Comparison of ENCODE assay signal across 15 cellular contexts in the genomic region with DNA sequence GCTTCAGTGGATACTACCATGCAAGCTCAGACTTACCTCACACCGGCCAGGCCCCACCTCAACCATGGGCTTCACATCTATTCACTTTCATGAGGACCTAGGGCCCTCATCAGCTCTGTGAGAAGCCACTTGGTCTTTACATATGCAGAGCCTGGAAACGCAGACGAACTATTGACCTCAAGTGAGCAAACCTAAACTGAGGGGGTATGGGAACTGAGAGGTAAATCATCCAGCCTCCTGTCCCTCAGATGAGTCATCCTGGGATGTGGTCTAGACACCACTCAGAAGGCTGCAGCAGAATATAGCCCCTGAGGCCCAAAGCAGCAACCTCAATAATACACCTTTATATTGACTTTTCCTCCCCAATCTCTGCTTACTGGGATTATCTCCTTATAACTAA.
DNase-seq lines count a peak whose midpoint lies in the region; ATAC-seq and TF ChIP-seq lines count a peak whose summit lies in the region.
"Had no signal": no experiment of that assay in that cellular context is flagged by ENCODE, and none has a peak within 500 bp of the region (broad histone marks: within the 10 kb centered on the region; RNA-seq: fewer than 3 reads in every experiment).

No MANE protein-coding gene starts in this region.

- no CpG with 5 or more reads among the region's 3 CpGs for WGBS in trophoblast cell (ENCODE audit: extremely low coverage, insufficient coverage, insufficient read length)

- no peak for TF ChIP-seq POLR2A in Peyer's patch (IDR thresholded peaks at IDR 0.05)

- no peak overlapping the region for H4K8ac ChIP-seq in trophoblast cell (ENCODE audit: low read depth, low read length)

- H2BK120ac ChIP-seq in trophoblast cell (ENCODE audit: insufficient read depth, low read length, poor library complexity) = no peak overlapping the region

- no peak overlapping the region for H3K18ac ChIP-seq in trophoblast cell (ENCODE audit: low read length)

- H2BK5ac ChIP-seq in trophoblast cell (ENCODE audit: low read depth, low read length, poor library complexity) = no peak overlapping the region

- H2BK12ac ChIP-seq in trophoblast cell (ENCODE audit: low read length) = no peak overlapping the region

- H4K91ac ChIP-seq in trophoblast cell (ENCODE audit: low read depth, low read length) = peak overlapping the region; percentile 13

- no peaks in the 10 kb centered on the region for H3K79me1 ChIP-seq in trophoblast cell (ENCODE audit: low read length)

- no peak overlapping the region for H3K9ac ChIP-seq in trophoblast cell (ENCODE audit: low read length)
- H3K9ac ChIP-seq: BLaER1 treated with 17β-estradiol and CSF1 and Interleukin-3, amounts not matched to agents 10 nM and 100 nM had no signal

- ATAC-seq in GM18858 (IDR thresholded peaks at IDR 0.05; ENCODE audit: unreplicated experiment) (peak; percentile 65), HG03060 (IDR thresholded peaks at IDR 0.05; ENCODE audit: low read depth, unreplicated experiment) (peak; percentile 61), HG03460 (IDR thresholded peaks at IDR 0.05; ENCODE audit: unreplicated experiment) (no peak)

- H3K4me3 ChIP-seq in SJSA1 = no peak overlapping the region
- no peak overlapping the region for H3K4me3 ChIP-seq in trophoblast cell (ENCODE audit: low read depth, low read length)
- H3K4me3 ChIP-seq in Peyer's patch = no peak overlapping the region
- H3K4me3 ChIP-seq: BLaER1 treated with 17β-estradiol and CSF1 and Interleukin-3, amounts not matched to agents 10 nM and 100 nM; skin epidermis had no signal

- H3K4me1 ChIP-seq in SJSA1 (replicated peaks) = peaks cover 28% of the 10 kb centered on the region
- H3K4me1 ChIP-seq in trophoblast cell (ENCODE audit: control insufficient read depth in 1 of 2, insufficient read depth in 2 of 2, low read length in 2 of 2) = peaks cover 2 to 10% of the 10 kb centered on the region in 2 experiments
- no peaks in the 10 kb centered on the region for H3K4me1 ChIP-seq in Peyer's patch

- H3K36me3 ChIP-seq in SJSA1 (no peaks in the 10 kb centered on the region), trophoblast cell (ENCODE audit: control insufficient read depth in 1 of 2, insufficient read depth in 2 of 2, low read length in 2 of 2) (no peaks in the 10 kb centered on the region), Peyer's patch (no peaks in the 10 kb centered on the region)
- H3K36me3 ChIP-seq: BLaER1 treated with 17β-estradiol and CSF1 and Interleukin-3, amounts not matched to agents 10 nM and 100 nM; neutrophil; WERI-Rb-1 had no signal

- H3K14ac ChIP-seq in trophoblast cell (ENCODE audit: low read length) = no peak overlapping the region

- no peak overlapping the region for H4K12ac ChIP-seq in trophoblast cell (ENCODE audit: low read depth, low read length)

- H3K23ac ChIP-seq in trophoblast cell (ENCODE audit: low read length) = no peak overlapping the region

- no peak for TF ChIP-seq CTCF in Peyer's patch (IDR thresholded peaks at IDR 0.05)

- DNase-seq in SJSA1 (ENCODE audit: low read depth in 1 of 2, low spot score in 2 of 2) = peak; percentile 38 to 52
- no peak for DNase-seq in trophoblast cell
- no peak for DNase-seq in Peyer's patch
- DNase-seq in NCI-H2081 (lab: John Stamatoyannopoulos, UW) = no peak
- DNase-seq: activated CD8-positive, alpha-beta memory T cell treated with anti-CD3 and anti-CD28 coated beads, Interleukin-2, amount 50 U/mL, for 48 hours; activated naive CD8-positive, alpha-beta T cell treated with anti-CD3 and anti-CD28 coated beads, Interleukin-2, amount 10 ng/mL, durations not matched to agents 7 days and 5 days; cortex of kidney; NCI-H526 treated with DMSO at 0.1 percent for 48 hours; WERI-Rb-1 had no signal

- no peak overlapping the region for H2AK5ac ChIP-seq in trophoblast cell (ENCODE audit: low read length)

- no peak overlapping the region for H3K4ac ChIP-seq in trophoblast cell (ENCODE audit: low read depth, low read length)

- H2AFZ ChIP-seq in trophoblast cell (ENCODE audit: insufficient read depth, low read length, poor library complexity) = no peak overlapping the region

- no peak overlapping the region for H3K27ac ChIP-seq in SJSA1
- no peak overlapping the region for H3K27ac ChIP-seq in trophoblast cell (ENCODE audit: low read depth, low read length)
- H3K27ac ChIP-seq in Peyer's patch = no peak overlapping the region
- H3K27ac ChIP-seq: BLaER1 treated with 17β-estradiol and CSF1 and Interleukin-3, amounts not matched to agents 10 nM and 100 nM; neutrophil; skin epidermis; WERI-Rb-1 had no signal

- no peak overlapping the region for H3K4me2 ChIP-seq in trophoblast cell (ENCODE audit: low read length)
- H3K4me2 ChIP-seq: BLaER1 treated with 17β-estradiol and CSF1 and Interleukin-3, amounts not matched to agents 10 nM and 100 nM had no signal

- H3K9me3 ChIP-seq in SJSA1 (replicated peaks) (no peaks in the 10 kb centered on the region), trophoblast cell (ENCODE audit: insufficient read depth, low read depth, low read length) (peaks cover 2% of the 10 kb centered on the region), Peyer's patch (no peaks in the 10 kb centered on the region)
- H3K9me3 ChIP-seq: BLaER1 treated with 17β-estradiol and CSF1 and Interleukin-3, amounts not matched to agents 10 nM and 100 nM; neutrophil had no signal

- H3K27me3 ChIP-seq in SJSA1 (replicated peaks) (no peaks in the 10 kb centered on the region), trophoblast cell (ENCODE audit: insufficient read depth, low read length) (no peaks in the 10 kb centered on the region), Peyer's patch (no peaks in the 10 kb centered on the region)
- H3K27me3 ChIP-seq: BLaER1 treated with 17β-estradiol and CSF1 and Interleukin-3, amounts not matched to agents 10 nM and 100 nM; neutrophil had no signal

- no peaks in the 10 kb centered on the region for H3K79me2 ChIP-seq in trophoblast cell (ENCODE audit: control insufficient read depth, insufficient read depth, low read length, poor library complexity)

Comparison
In these comparisons a context has a peak if more than half of its experiments do, and no peak if none do; other contexts are left out.
1. DNase-seq: peak in SJSA1 (2 of 2); none in trophoblast cell (0 of 2), Peyer's patch (0 of 3) and NCI-H2081 (0 of 2).